ENCODE assay signal across 14 cellular contexts in the genomic region with DNA sequence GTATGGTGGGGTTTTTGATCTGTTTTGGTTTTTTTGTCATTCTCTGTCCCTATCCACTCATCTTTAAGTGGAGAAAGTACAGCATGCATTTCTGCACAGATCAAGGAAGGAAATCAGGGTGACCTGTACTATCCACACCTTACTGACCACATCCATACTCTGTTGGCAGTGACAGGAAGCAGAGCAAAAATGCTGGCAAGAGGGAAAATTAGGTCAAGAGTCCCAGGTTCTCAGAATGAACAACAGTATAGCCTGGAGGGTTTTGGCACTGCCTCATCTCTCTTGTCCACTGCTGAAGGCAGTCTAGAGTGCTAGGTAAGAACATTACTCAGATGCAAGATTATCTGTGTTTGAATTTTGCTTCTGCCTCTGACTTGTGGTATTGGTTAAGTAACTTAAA.
DNase-seq lines count a peak whose midpoint lies in the region; TF ChIP-seq lines count a peak whose summit lies in the region.
"Had no signal": no experiment of that assay in that cellular context is flagged by ENCODE, and none has a peak within 500 bp of the region (broad histone marks: within the 10 kb centered on the region; RNA-seq: fewer than 3 reads in every experiment).

No MANE protein-coding gene starts in this region.

- intact Hi-C loops in activated T-helper 1 cell treated with anti-CD3 and anti-CD28 coated beads, Interleukin-12 subunit alpha, Interleukin-12 subunit beta, Interleukin-2, Interleukin-4 antibody, amounts not matched to agents 30 ng/mL and 10 ng/mL and 1 ng/mL, durations not matched to agents 14 hours and 24 hours and 36 hours (cut with micrococcal nuclease), result loop anchor here (10.0 kb wide), 1 partner anchor 257 kb away; no protein-coding TSS in a partner anchor

- H3K9ac ChIP-seq in adipocyte (ENCODE audit: low read length), result no peak overlapping the region

- peak overlapping the region; percentile 14; the same call in 1 of the 2 replicates for H3K27ac Mint-ChIP-seq in HFFc6
- H3K27ac Mint-ChIP-seq in activated T-helper 1 cell treated with anti-CD3 and anti-CD28 coated beads, Interleukin-12 subunit alpha, Interleukin-12 subunit beta, Interleukin-2, Interleukin-4 antibody, amounts not matched to agents 30 ng/mL and 10 ng/mL and 1 ng/mL, durations not matched to agents 14 hours and 24 hours and 36 hours, result no peak overlapping the region

- no peaks in the 10 kb centered on the region for H3K9me3 ChIP-seq in adipocyte (ENCODE audit: control insufficient read depth, low read length)
- H3K9me3 ChIP-seq: BE2C, esophagus squamous epithelium had no signal

- H3K4me3 ChIP-seq in adipocyte (ENCODE audit: low read length), result no peak overlapping the region
- H3K4me3 ChIP-seq: esophagus squamous epithelium had no signal

- no peaks in the 10 kb centered on the region; the same call in 1 of the 2 replicates for H3K27me3 Mint-ChIP-seq in HFFc6 (ENCODE audit: insufficient read depth)
- H3K27me3 Mint-ChIP-seq in activated T-helper 1 cell treated with anti-CD3 and anti-CD28 coated beads, Interleukin-12 subunit alpha, Interleukin-12 subunit beta, Interleukin-2, Interleukin-4 antibody, amounts not matched to agents 30 ng/mL and 10 ng/mL and 1 ng/mL, durations not matched to agents 14 hours and 24 hours and 36 hours (ENCODE audit: insufficient read depth), result no peaks in the 10 kb centered on the region
- H3K27me3 Mint-ChIP-seq: brain had no signal

- H3K4me1 ChIP-seq in adipocyte (ENCODE audit: control insufficient read depth, insufficient read depth, low read length), result peaks cover 12% of the 10 kb centered on the region
- H3K4me1 ChIP-seq: BE2C had no signal

- H3K4me3 Mint-ChIP-seq in HFFc6, result peak overlapping the region; percentile 9; the same call in 1 of the 2 replicates
- H3K4me3 Mint-ChIP-seq in activated T-helper 1 cell treated with anti-CD3 and anti-CD28 coated beads, Interleukin-12 subunit alpha, Interleukin-12 subunit beta, Interleukin-2, Interleukin-4 antibody, amounts not matched to agents 30 ng/mL and 10 ng/mL and 1 ng/mL, durations not matched to agents 14 hours and 24 hours and 36 hours, result no peak overlapping the region

- DNase-seq in AML-193 (lab: John Stamatoyannopoulos, UW) (peak; percentile 8 to 27), HFFc6 (peak; percentile 76), adipocyte (ENCODE audit: low read depth) (peak; percentile 51), islet precursor cell (peak; percentile 87), Kasumi-1 (lab: John Stamatoyannopoulos, UW) (no peak), pons (ENCODE audit: low spot score) (no peak), DMS153 treated with DMSO at 0.1 percent for 48 hours (lab: John Stamatoyannopoulos, UW; ENCODE audit: unreplicated experiment) (no peak)
- no peak for DNase-seq in activated T-helper 1 cell treated with anti-CD3 and anti-CD28 coated beads, Interleukin-12 subunit alpha, Interleukin-12 subunit beta, Interleukin-2, Interleukin-4 antibody, amounts not matched to agents 30 ng/mL and 10 ng/mL and 1 ng/mL, durations not matched to agents 14 hours and 24 hours and 36 hours (ENCODE audit: low spot score)
- DNase-seq: BE2C; esophagus squamous epithelium; kidney glomerular epithelial cell; nucleus accumbens; stimulated activated naive CD8-positive, alpha-beta T cell treated with anti-CD3 and anti-CD28 coated beads, Interleukin-15, Interleukin-2, amounts not matched to agents 100 U/mL and 50 U/mL, for 24 hours had no signal

- no peaks in the 10 kb centered on the region for H3K27me3 ChIP-seq in adipocyte (replicated peaks; ENCODE audit: control insufficient read depth, insufficient read depth, low read length)
- H3K27me3 ChIP-seq: BE2C, esophagus squamous epithelium had no signal

- peaks cover 3% of the 10 kb centered on the region for H3K36me3 ChIP-seq in adipocyte (ENCODE audit: control insufficient read depth, insufficient read depth, low read length, severe bottlenecking)
- H3K36me3 ChIP-seq: BE2C, esophagus squamous epithelium had no signal

- no peaks in the 10 kb centered on the region for H3K9me3 Mint-ChIP-seq in HFFc6
- H3K9me3 Mint-ChIP-seq in activated T-helper 1 cell treated with anti-CD3 and anti-CD28 coated beads, Interleukin-12 subunit alpha, Interleukin-12 subunit beta, Interleukin-2, Interleukin-4 antibody, amounts not matched to agents 30 ng/mL and 10 ng/mL and 1 ng/mL, durations not matched to agents 14 hours and 24 hours and 36 hours, result no peaks in the 10 kb centered on the region
- H3K9me3 Mint-ChIP-seq: brain had no signal

- peaks cover 54% of the 10 kb centered on the region for H3K4me1 Mint-ChIP-seq in HFFc6 (ENCODE audit: low read depth)
- peaks cover 31% of the 10 kb centered on the region for H3K4me1 Mint-ChIP-seq in activated T-helper 1 cell treated with anti-CD3 and anti-CD28 coated beads, Interleukin-12 subunit alpha, Interleukin-12 subunit beta, Interleukin-2, Interleukin-4 antibody, amounts not matched to agents 30 ng/mL and 10 ng/mL and 1 ng/mL, durations not matched to agents 14 hours and 24 hours and 36 hours (ENCODE audit: low read depth)

- no peaks in the 10 kb centered on the region for H3K36me3 Mint-ChIP-seq in HFFc6 (ENCODE audit: low read depth)
- peaks cover 5% of the 10 kb centered on the region for H3K36me3 Mint-ChIP-seq in activated T-helper 1 cell treated with anti-CD3 and anti-CD28 coated beads, Interleukin-12 subunit alpha, Interleukin-12 subunit beta, Interleukin-2, Interleukin-4 antibody, amounts not matched to agents 30 ng/mL and 10 ng/mL and 1 ng/mL, durations not matched to agents 14 hours and 24 hours and 36 hours (ENCODE audit: low read depth)
- H3K36me3 Mint-ChIP-seq: brain had no signal

- no peak for TF ChIP-seq CTCF in HFFc6 (IDR thresholded peaks at IDR 0.05)

Comparison
In these comparisons a context has a peak if more than half of its experiments do, and no peak if none do; other contexts are left out.
1. DNase-seq: peak in AML-193 (2 of 2), HFFc6 (single experiment), adipocyte (single experiment) and islet precursor cell (single experiment); none in activated T-helper 1 cell treated with anti-CD3 and anti-CD28 coated beads, Interleukin-12 subunit alpha, Interleukin-12 subunit beta, Interleukin-2, Interleukin-4 antibody, amounts not matched to agents 30 ng/mL and 10 ng/mL and 1 ng/mL, durations not matched to agents 14 hours and 24 hours and 36 hours (single experiment), Kasumi-1 (0 of 2), pons (single experiment) and DMS153 treated with DMSO at 0.1 percent for 48 hours (single experiment).